8 cellular contexts compared by ENCODE assay signal in genomic region chr11:62805044-62805892, GRCh38. TPM values are rescaled to one million over a fixed set of nuclear protein-coding genes. Genes with fewer than 3 reads are reported as not detected.
DNase-seq lines count a peak whose midpoint lies in the region; ATAC-seq and TF ChIP-seq lines count a peak whose summit lies in the region.

NXF1 (minus strand) TSS chr11:62805440; CDS start chr11:62805356, 84 bp downstream.

- H3K27ac ChIP-seq in WERI-Rb-1 (peak within 1 kb of the TSS; percentile 82), breast epithelium (peak within 1 kb of the TSS; percentile 95)

- no peaks in the 10 kb centered on the region for H3K9me3 ChIP-seq in WERI-Rb-1 (ENCODE audit: severe bottlenecking)
- no peaks in the 10 kb centered on the region for H3K9me3 ChIP-seq in breast epithelium

- H3K36me3 Mint-ChIP-seq in immature natural killer cell, result peaks cover 11 to 21% (median 12%) of the 10 kb centered on the region in 3 donors

- peak within 1 kb of the TSS; percentile 94 to 100 (median 97) for H3K4me3 Mint-ChIP-seq in immature natural killer cell

- H3K4me1 Mint-ChIP-seq in immature natural killer cell, result peaks cover 30 to 34% of the 10 kb centered on the region in 2 donors

- intact Hi-C loops in breast epithelium (cut with DNase I; ENCODE audit: low total_unique reads), result no loop called here

- DNase-seq in AG08396 (ENCODE audit: low spot score) (peak; percentile 99), NCI-H2227 (lab: John Stamatoyannopoulos, UW; ENCODE audit: unreplicated experiment) (peak; percentile 98), WERI-Rb-1 (peak; percentile 95), breast epithelium (ENCODE audit: low spot score in 2 of 2) (peak; percentile 93 to 96), immature natural killer cell (peak; percentile 97 to 98 (median 98)), smooth muscle cell of the brain vasculature (ENCODE audit: low read depth, low spot score) (peak; percentile 89)

- no peak for TF ChIP-seq CTCF in WERI-Rb-1 (IDR thresholded peaks at IDR 0.05; ENCODE audit: low read depth, low read length)
- TF ChIP-seq CTCF in breast epithelium (IDR thresholded peaks at IDR 0.05), result peak; percentile 10 to 47 (median 10)

- peaks cover 0 to 2% (median 0%) of the 10 kb centered on the region in 6 donors for H3K9me3 Mint-ChIP-seq in immature natural killer cell

- H3K36me3 ChIP-seq in WERI-Rb-1 (peaks cover 39% of the 10 kb centered on the region), breast epithelium (no peaks in the 10 kb centered on the region)

- TF ChIP-seq POLR2A in breast epithelium (IDR thresholded peaks at IDR 0.05), result peak; percentile 98

- H3K4me3 ChIP-seq in WERI-Rb-1 (ENCODE audit: low read depth, low read length), result peak within 1 kb of the TSS; percentile 75
- peak within 1 kb of the TSS; percentile 88 to 98 (median 92) for H3K4me3 ChIP-seq in breast epithelium

- H3K27ac Mint-ChIP-seq in immature natural killer cell, result peak within 1 kb of the TSS; percentile 93 to 98 (median 96)

- H3K4me1 ChIP-seq in breast epithelium, result no peaks in the 10 kb centered on the region

- peaks cover 6 to 8% (median 7%) of the 10 kb centered on the region in 3 donors for H3K27me3 Mint-ChIP-seq in immature natural killer cell (ENCODE audit: low read depth in 3 of 3)

- peak; percentile 88 for ATAC-seq in GM18907 (IDR thresholded peaks at IDR 0.05; ENCODE audit: unreplicated experiment)
- ATAC-seq in HG03139 (IDR thresholded peaks at IDR 0.05; ENCODE audit: unreplicated experiment), result peak; percentile 78

- H3K27me3 ChIP-seq in WERI-Rb-1 (ENCODE audit: insufficient read depth, low read depth, severe bottlenecking), result no peaks in the 10 kb centered on the region
- H3K27me3 ChIP-seq in breast epithelium, result no peaks in the 10 kb centered on the region

RNA-seq across cellular contexts. Expression of gene NXF1, which starts in this region (rescaled TPM):
- 10 to 100 TPM; 74.9 to 89.3 (median 76.4) TPM for total RNA-seq in breast epithelium
- 10 to 100 TPM; 42.9 to 73.3 (median 66.0) TPM for polyA plus RNA-seq in immature natural killer cell

Comparison
In these comparisons a context has a peak if more than half of its experiments do, and no peak if none do; other contexts are left out.
1. Peak in every context shown above with its lines: DNase-seq, ATAC-seq, H3K4me3 ChIP-seq and H3K27ac ChIP-seq.